ENCODE assay signal across 27 cellular contexts in the genomic region with DNA sequence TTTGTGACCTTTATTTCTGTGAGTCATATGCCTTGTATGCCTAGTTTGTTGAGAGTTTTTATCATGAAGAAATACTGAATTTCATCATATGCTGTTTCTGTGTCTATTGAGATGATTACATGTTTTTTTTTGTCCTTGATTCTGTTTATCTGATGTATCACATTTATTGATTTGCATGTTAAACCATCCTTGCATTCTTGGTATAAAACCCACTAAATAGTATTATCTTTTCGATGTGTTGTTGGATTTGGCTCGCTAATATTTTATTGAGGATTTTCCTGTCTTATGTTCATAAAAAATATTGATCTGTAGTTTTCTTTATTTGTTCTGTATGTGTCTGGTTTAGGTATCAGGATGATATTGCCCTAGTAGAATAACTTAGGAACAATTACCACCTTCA.
"Had no signal": no experiment of that assay in that cellular context is flagged by ENCODE, and none has a peak within 500 bp of the region (broad histone marks: within the 10 kb centered on the region; RNA-seq: fewer than 3 reads in every experiment).

No MANE protein-coding gene starts in this region.

- ATAC-seq: left colon; left lung; lower lobe of right lung; naive thymus-derived CD8-positive, alpha-beta T cell; pancreas; right cardiac atrium; sciatic nerve; stimulated activated naive B cell treated with anti-CD40 and anti-IgM and Interleukin-4, amounts not matched to agents 10 μg/mL and 1 μg/mL and 100 μg/mL, for 72 hours; stimulated activated naive CD8-positive, alpha-beta T cell treated with anti-CD3 and anti-CD28 coated beads, Interleukin-15, Interleukin-2, amounts not matched to agents 100 U/mL and 50 U/mL, for 24 hours; upper lobe of right lung had no signal

- DNase-seq: hippocampal formation; kidney; left colon; left lung; lower lobe of right lung; mesenchymal stem cell; naive thymus-derived CD8-positive, alpha-beta T cell; nucleus accumbens; pancreas; posterior cingulate gyrus; retina; right cardiac atrium; stimulated activated CD4-positive, alpha-beta T cell treated with anti-CD3 and anti-CD28 coated beads, Interleukin-12 subunit alpha, Interleukin-12 subunit beta, amount 100 ng/mL, for 4 hours; stimulated activated CD4-positive, alpha-beta T cell treated with anti-CD3 and anti-CD28 coated beads, Interleukin-15, amount 100 ng/mL, for 24 hours; stimulated activated CD4-positive, alpha-beta T cell treated with anti-CD3 and anti-CD28 coated beads, Interleukin-2, amount 100 ng/mL, for 24 hours; stimulated activated CD4-positive, alpha-beta T cell treated with anti-CD3 and anti-CD28 coated beads, Interleukin-4, amount 100 ng/mL, for 1 hour; stimulated activated naive B cell treated with anti-CD40 and anti-IgM and Interleukin-4, amounts not matched to agents 10 μg/mL and 1 μg/mL and 100 μg/mL, for 72 hours; stimulated activated naive CD8-positive, alpha-beta T cell treated with anti-CD3 and anti-CD28 coated beads, Interleukin-15, Interleukin-2, amounts not matched to agents 100 U/mL and 50 U/mL, for 24 hours; stomach; tibial artery; trophoblast cell; upper lobe of right lung had no signal

- H3K4me3 ChIP-seq: left lung, lower lobe of right lung, pancreas, prostate gland, skin epidermis, stomach, suprapubic skin, thoracic aorta, tibial artery, upper lobe of right lung had no signal

- H3K27ac ChIP-seq: left lung, lower lobe of right lung, pancreas, prostate gland, skin epidermis, stomach, suprapubic skin, thoracic aorta, tibial artery, upper lobe of right lung had no signal

- H3K27me3 ChIP-seq: left lung, pancreas, stomach, suprapubic skin, tibial artery, upper lobe of right lung had no signal

- H3K36me3 ChIP-seq: left lung, lower lobe of right lung, pancreas, prostate gland, stomach, suprapubic skin, thoracic aorta, tibial artery, upper lobe of right lung had no signal

- H3K9me3 ChIP-seq: pancreas, prostate gland, thoracic aorta, upper lobe of right lung had no signal

- H3K4me1 ChIP-seq: left lung, lower lobe of right lung, pancreas, prostate gland, stomach, suprapubic skin, tibial artery, upper lobe of right lung had no signal
